ENCODE assay signal across 9 cellular contexts in genomic region chr20:43681991-43682410, GRCh38. TPM values are rescaled to one million over a fixed set of nuclear protein-coding genes. Genes with fewer than 3 reads are reported as not detected.
DNase-seq lines count a peak whose midpoint lies in the region; ATAC-seq lines count a peak whose summit lies in the region.
"Had no signal": no experiment of that assay in that cellular context is flagged by ENCODE, and none has a peak within 500 bp of the region (broad histone marks: within the 10 kb centered on the region; RNA-seq: fewer than 3 reads in every experiment).

No MANE protein-coding gene starts in this region.

- peaks cover 0 to 25% (median 20%) of the 10 kb centered on the region in 5 donors for H3K4me1 ChIP-seq in subcutaneous abdominal adipose tissue (ENCODE audit: control insufficient read depth in 5 of 5, insufficient read depth in 5 of 5, low read length in 5 of 5)

- no peaks in the 10 kb centered on the region for H3K9me3 ChIP-seq in subcutaneous abdominal adipose tissue (ENCODE audit: control insufficient read depth in 5 of 5, low read length in 5 of 5)

- peaks cover 4 to 15% of the 10 kb centered on the region in 2 donors for H3K36me3 Mint-ChIP-seq in activated naive CD4-positive, alpha-beta T cell treated with anti-CD3 and anti-CD28 coated beads, Interleukin-2, amount 50 U/mL, for 72 hours

- H3K36me3 ChIP-seq in subcutaneous abdominal adipose tissue (ENCODE audit: control insufficient read depth in 5 of 5, insufficient read depth in 5 of 5, low read length in 5 of 5): no peaks in the 10 kb centered on the region

- H3K9me3 Mint-ChIP-seq in activated naive CD4-positive, alpha-beta T cell treated with anti-CD3 and anti-CD28 coated beads, Interleukin-2, amount 50 U/mL, for 72 hours: no peaks in the 10 kb centered on the region

- H3K4me3 ChIP-seq in subcutaneous abdominal adipose tissue (ENCODE audit: low read depth in 1 of 5, low read length in 5 of 5): peak overlapping the region in 3 of 5 donors; percentile 56 to 66 (median 57)

- peak overlapping the region; percentile 55 to 82 for H3K27ac Mint-ChIP-seq in activated naive CD4-positive, alpha-beta T cell treated with anti-CD3 and anti-CD28 coated beads, Interleukin-2, amount 50 U/mL, for 72 hours

- no peaks in the 10 kb centered on the region for H3K27me3 ChIP-seq in subcutaneous abdominal adipose tissue (ENCODE audit: control insufficient read depth in 5 of 5, insufficient read depth in 4 of 5, low read length in 5 of 5)

- no peak overlapping the region for H3K27ac ChIP-seq in subcutaneous abdominal adipose tissue (ENCODE audit: low read depth, low read length)

- H3K9ac ChIP-seq in subcutaneous abdominal adipose tissue (ENCODE audit: low read length in 5 of 5): peak overlapping the region in 1 of 5 donors; percentile 23

- ATAC-seq in activated naive CD4-positive, alpha-beta T cell treated with anti-CD3 and anti-CD28 coated beads, Interleukin-2, amount 50 U/mL, for 72 hours: peak; percentile 71 to 88
- ATAC-seq in HG02884 (IDR thresholded peaks at IDR 0.05; ENCODE audit: unreplicated experiment): peak; percentile 93

- in situ Hi-C loops in ACHN (cut with HindIII; ENCODE audit: low pct_ligation_motif_present, low pct_unique_long_range_greater_than_20kb, low sequenced_read_pairs): no loop called here

- DNase-seq in activated naive CD4-positive, alpha-beta T cell treated with anti-CD3 and anti-CD28 coated beads, Interleukin-2, amount 50 U/mL, for 72 hours (ENCODE audit: low spot score in 2 of 2): peak in 1 of 2 donors; percentile 16
- no peak for DNase-seq in activated naive CD4-positive, alpha-beta T cell treated with anti-CD3 and anti-CD28 coated beads, Interleukin-2, amount 50 U/mL, for 16 hours
- DNase-seq in NCI-H526 (lab: John Stamatoyannopoulos, UW): peak; percentile 53 to 71
- DNase-seq in ACHN: no peak
- no peak for DNase-seq in NOMO-1 (lab: John Stamatoyannopoulos, UW; ENCODE audit: unreplicated experiment in 2 of 2)
- DNase-seq in middle frontal gyrus (ENCODE audit: extremely low spot score, low spot score): no peak
- DNase-seq: midbrain had no signal

RNA-seq across cellular contexts. Expression of gene MYBL2, which starts 15.1 kb away (rescaled TPM):
- total RNA-seq in activated naive CD4-positive, alpha-beta T cell treated with anti-CD3 and anti-CD28 coated beads, Interleukin-2, amount 50 U/mL, for 72 hours: 100 to 1,000 TPM in 1 of 2 donors, 10 to 100 TPM in 1; 82.6 to 140 TPM

RNA-seq across cellular contexts. Expression of gene GTSF1L, which starts 44.8 kb away (rescaled TPM):
- total RNA-seq in activated naive CD4-positive, alpha-beta T cell treated with anti-CD3 and anti-CD28 coated beads, Interleukin-2, amount 50 U/mL, for 72 hours: under 1 TPM in 1 of 2 donors, not detected in 1; 0.39 TPM

Comparison
In these comparisons a context has a peak if more than half of its experiments do, and no peak if none do; other contexts are left out.
1. DNase-seq: peak in NCI-H526 (2 of 2); none in activated naive CD4-positive, alpha-beta T cell treated with anti-CD3 and anti-CD28 coated beads, Interleukin-2, amount 50 U/mL, for 16 hours (single experiment), ACHN (single experiment), NOMO-1 (0 of 2) and middle frontal gyrus (single experiment).